16 cellular contexts compared by ENCODE assay signal in the genomic region with DNA sequence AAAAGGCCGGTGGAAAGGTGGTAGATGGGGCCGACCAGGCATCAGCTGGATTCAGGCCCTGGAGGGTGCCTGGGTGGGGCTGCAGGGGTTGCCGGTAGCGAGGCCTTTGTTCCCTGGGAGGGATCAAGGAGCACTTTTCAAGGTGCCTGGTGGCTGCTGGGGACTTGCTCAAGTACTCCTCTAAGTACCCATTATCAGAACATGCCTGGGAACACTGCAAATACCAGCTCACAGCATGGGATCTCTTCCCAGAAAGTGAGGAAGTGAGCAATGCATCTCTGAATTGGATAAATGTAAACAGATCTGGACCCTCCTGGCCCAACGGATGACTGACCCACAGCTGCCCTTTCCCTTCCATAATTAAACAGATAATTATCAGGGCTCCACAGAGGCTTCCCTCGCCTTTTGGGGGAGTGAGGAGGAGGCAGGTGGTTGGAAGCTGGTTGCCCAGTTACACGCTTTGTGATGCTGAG.
DNase-seq lines count a peak whose midpoint lies in the region; ATAC-seq and TF ChIP-seq lines count a peak whose summit lies in the region.
"Had no signal": no experiment of that assay in that cellular context is flagged by ENCODE, and none has a peak within 500 bp of the region (broad histone marks: within the 10 kb centered on the region; RNA-seq: fewer than 3 reads in every experiment).

No MANE protein-coding gene starts in this region.

- 79 to 83% methylated on average over 7 of the region's 7 CpGs for WGBS in body of pancreas, 2 donors

- no peaks in the 10 kb centered on the region for H3K9me3 ChIP-seq in body of pancreas
- no peaks in the 10 kb centered on the region for H3K9me3 ChIP-seq in lower lobe of right lung
- H3K9me3 ChIP-seq: heart left ventricle, testis had no signal

- DNase-seq in EH (ENCODE audit: low read depth) = peak; percentile 94
- peak; percentile 89 for DNase-seq in M059J (ENCODE audit: low read depth)
- no peak for DNase-seq in body of pancreas
- DNase-seq in lower lobe of right lung = no peak
- DNase-seq in superior temporal gyrus (ENCODE audit: extremely low spot score) = no peak
- DNase-seq: Calu3, heart left ventricle, left ventricle myocardium superior, NCI-H774, nephron progenitor cell, SIG-M5, small intestine, testis had no signal

- no peaks in the 10 kb centered on the region for H3K27me3 ChIP-seq in body of pancreas
- H3K27me3 ChIP-seq in lower lobe of right lung (ENCODE audit: low read depth) = no peaks in the 10 kb centered on the region
- H3K27me3 ChIP-seq: heart left ventricle, testis had no signal

- no peak for TF ChIP-seq CTCF in body of pancreas (IDR thresholded peaks at IDR 0.05)
- no peak for TF ChIP-seq CTCF in lower lobe of right lung (IDR thresholded peaks at IDR 0.05)

- no peaks in the 10 kb centered on the region for H3K4me1 ChIP-seq in body of pancreas
- H3K4me1 ChIP-seq in lower lobe of right lung = peaks cover 31% of the 10 kb centered on the region
- H3K4me1 ChIP-seq: testis had no signal

- H3K4me3 ChIP-seq in body of pancreas (no peak overlapping the region), lower lobe of right lung (no peak overlapping the region)
- H3K4me3 ChIP-seq: heart left ventricle, testis had no signal

- H3K27ac ChIP-seq in body of pancreas = no peak overlapping the region
- no peak overlapping the region for H3K27ac ChIP-seq in lower lobe of right lung
- H3K27ac ChIP-seq: heart left ventricle, testis had no signal

- intact Hi-C loops in body of pancreas (cut with DNase I) (no loop called here), lower lobe of right lung (cut with DNase I) (no loop called here)

- TF ChIP-seq POLR2A in body of pancreas (IDR thresholded peaks at IDR 0.05) = no peak

- peak; percentile 38 for ATAC-seq in body of pancreas
- ATAC-seq in lower lobe of right lung = peak; percentile 59 to 61
- ATAC-seq in GM18870 (IDR thresholded peaks at IDR 0.05; ENCODE audit: unreplicated experiment) = no peak
- ATAC-seq in GM21360 (IDR thresholded peaks at IDR 0.05; ENCODE audit: unreplicated experiment) = no peak
- no peak for ATAC-seq in HG03439 (IDR thresholded peaks at IDR 0.05; ENCODE audit: unreplicated experiment)
- ATAC-seq: heart left ventricle, left ventricle myocardium superior had no signal

- H3K36me3 ChIP-seq in body of pancreas (replicated peaks in 1 of 2; ENCODE audit: insufficient read depth in 1 of 2, low read depth in 2 of 2) (no peaks in the 10 kb centered on the region), lower lobe of right lung (no peaks in the 10 kb centered on the region)
- H3K36me3 ChIP-seq: heart left ventricle had no signal

Comparison
In these comparisons a context has a peak if more than half of its experiments do, and no peak if none do; other contexts are left out.
1. DNase-seq: peak in EH (single experiment) and M059J (single experiment); none in body of pancreas (0 of 4), lower lobe of right lung (single experiment) and superior temporal gyrus (single experiment).
2. ATAC-seq: peak in body of pancreas (single experiment) and lower lobe of right lung (2 of 2); none in GM18870 (single experiment), GM21360 (single experiment) and HG03439 (single experiment).